In genomic region chr11:9858822-9859221, GRCh38 we compare ENCODE assay signal across 11 cellular contexts.
DNase-seq lines count a peak whose midpoint lies in the region; ATAC-seq and TF ChIP-seq lines count a peak whose summit lies in the region.
"Had no signal": no experiment of that assay in that cellular context is flagged by ENCODE, and none has a peak within 500 bp of the region (broad histone marks: within the 10 kb centered on the region; RNA-seq: fewer than 3 reads in every experiment).

No MANE protein-coding gene starts in this region.

- no peaks in the 10 kb centered on the region for H4K20me1 ChIP-seq in OCI-LY1 (ENCODE audit: insufficient read depth, low read length)
- H4K20me1 ChIP-seq in smooth muscle cell (ENCODE audit: low read depth), result no peaks in the 10 kb centered on the region

- TF ChIP-seq CTCF in OCI-LY1 (IDR thresholded peaks at IDR 0.05; ENCODE audit: low read length) (no peak), brain microvascular endothelial cell (IDR thresholded peaks at IDR 0.05; ENCODE audit: low read depth, low read length, missing control alignments) (no peak), smooth muscle cell (IDR thresholded peaks at IDR 0.05; ENCODE audit: borderline replicate concordance, insufficient read depth, poor library complexity, severe bottlenecking) (no peak), lower leg skin (IDR thresholded peaks at IDR 0.05) (no peak)

- peaks cover 41% of the 10 kb centered on the region for H3K4me1 Mint-ChIP-seq in activated T-cell treated with anti-CD3 and anti-CD28 coated beads, Interleukin-2, amount 50 U/mL, for 72 hours (ENCODE audit: low read depth)
- H3K4me1 Mint-ChIP-seq in immature natural killer cell, result peaks cover 3 to 9% of the 10 kb centered on the region in 2 donors

- H3K36me3 Mint-ChIP-seq in activated T-cell treated with anti-CD3 and anti-CD28 coated beads, Interleukin-2, amount 50 U/mL, for 72 hours (ENCODE audit: insufficient read depth in 2 of 2), result no peaks in the 10 kb centered on the region
- H3K36me3 Mint-ChIP-seq in immature natural killer cell, result peaks cover 0 to 4% (median 0%) of the 10 kb centered on the region in 3 donors

- no peak for TF ChIP-seq POLR2A in lower leg skin (IDR thresholded peaks at IDR 0.05)

- in situ Hi-C loops in brain microvascular endothelial cell (cut with HindIII; ENCODE audit: low pct_ligation_motif_present, low sequenced_read_pairs), result no loop called here

- peak overlapping the region; percentile 44 for H3K4me2 ChIP-seq in OCI-LY1 (ENCODE audit: low read length)
- peak overlapping the region; percentile 42 for H3K4me2 ChIP-seq in smooth muscle cell

- H3K36me3 ChIP-seq in OCI-LY1 (ENCODE audit: insufficient read depth, low read length), result no peaks in the 10 kb centered on the region
- no peaks in the 10 kb centered on the region for H3K36me3 ChIP-seq in brain microvascular endothelial cell (replicated peaks)
- no peaks in the 10 kb centered on the region for H3K36me3 ChIP-seq in smooth muscle cell (ENCODE audit: low read depth)

- intact Hi-C loops in lower leg skin (cut with DNase I; ENCODE audit: low total_unique reads), result no loop called here

- peak overlapping the region; percentile 60 to 75 for H3K4me3 Mint-ChIP-seq in activated T-cell treated with anti-CD3 and anti-CD28 coated beads, Interleukin-2, amount 50 U/mL, for 72 hours
- H3K4me3 Mint-ChIP-seq in immature natural killer cell, result no peak overlapping the region

- ATAC-seq in activated T-cell treated with anti-CD3 and anti-CD28 coated beads, Interleukin-2, amount 50 U/mL, for 72 hours (replicated peaks in 1 of 2), result no peak
- ATAC-seq: left cardiac atrium had no signal

- DNase-seq in activated T-cell treated with anti-CD3 and anti-CD28 coated beads, Interleukin-2, amount 50 U/mL, for 72 hours, result no peak
- no peak for DNase-seq in activated T-cell treated with anti-CD3 and anti-CD28 coated beads, Interleukin-2, amount 50 U/mL, for 48 hours
- DNase-seq in brain microvascular endothelial cell (no peak), smooth muscle cell (lab: John Stamatoyannopoulos, UW; ENCODE audit: unreplicated experiment) (no peak), immature natural killer cell (no peak), lower leg skin (ENCODE audit: low spot score in 2 of 2) (no peak), SK-N-DZ (ENCODE audit: low spot score) (no peak)
- DNase-seq: activated CD4-positive, alpha-beta T cell treated with anti-CD3 and anti-CD28 coated beads, Interleukin-2, amount 50 U/mL, for 4 hours; left cardiac atrium; NCI-H2029 had no signal

- H3K4me1 ChIP-seq in OCI-LY1 (ENCODE audit: insufficient read depth, low read length, severe bottlenecking) (peaks cover 42% of the 10 kb centered on the region), smooth muscle cell (ENCODE audit: low read depth) (peaks cover 23% of the 10 kb centered on the region)

- H3K27ac ChIP-seq in OCI-LY1 (ENCODE audit: low read depth, low read length, poor library complexity, severe bottlenecking), result peak overlapping the region; percentile 28
- peak overlapping the region; percentile 77 for H3K27ac ChIP-seq in brain microvascular endothelial cell
- peak overlapping the region; percentile 39 for H3K27ac ChIP-seq in smooth muscle cell (ENCODE audit: low read depth)

- H2AFZ ChIP-seq in OCI-LY1 (ENCODE audit: low read length), result no peak overlapping the region
- H2AFZ ChIP-seq in smooth muscle cell (ENCODE audit: low read depth), result no peak overlapping the region

- H3K79me2 ChIP-seq in OCI-LY1 (ENCODE audit: insufficient read depth, low read length) (no peaks in the 10 kb centered on the region), smooth muscle cell (ENCODE audit: low read depth) (no peaks in the 10 kb centered on the region)

- H3K27me3 Mint-ChIP-seq in activated T-cell treated with anti-CD3 and anti-CD28 coated beads, Interleukin-2, amount 50 U/mL, for 72 hours (ENCODE audit: low read depth), result no peaks in the 10 kb centered on the region
- no peaks in the 10 kb centered on the region for H3K27me3 Mint-ChIP-seq in immature natural killer cell (ENCODE audit: low read depth in 3 of 3)

- peak overlapping the region; percentile 34 for H3K27ac Mint-ChIP-seq in activated T-cell treated with anti-CD3 and anti-CD28 coated beads, Interleukin-2, amount 50 U/mL, for 72 hours
- H3K27ac Mint-ChIP-seq in immature natural killer cell, result no peak overlapping the region

- H3F3A ChIP-seq in OCI-LY1 (ENCODE audit: insufficient read depth, low read length) (no peaks in the 10 kb centered on the region), smooth muscle cell (ENCODE audit: low read depth) (peaks cover 18% of the 10 kb centered on the region)

- H3K4me3 ChIP-seq in OCI-LY1 (ENCODE audit: low read depth, low read length, poor library complexity, severe bottlenecking), result no peak overlapping the region
- no peak overlapping the region for H3K4me3 ChIP-seq in brain microvascular endothelial cell (ENCODE audit: low read depth, low read length)
- H3K4me3 ChIP-seq in smooth muscle cell, result no peak overlapping the region
- H3K4me3 ChIP-seq in lower leg skin (ENCODE audit: low read depth, poor library complexity, severe bottlenecking), result no peak overlapping the region

- no peaks in the 10 kb centered on the region for H3K9me3 Mint-ChIP-seq in activated T-cell treated with anti-CD3 and anti-CD28 coated beads, Interleukin-2, amount 50 U/mL, for 72 hours
- no peaks in the 10 kb centered on the region for H3K9me3 Mint-ChIP-seq in immature natural killer cell

- H3K9me3 ChIP-seq in OCI-LY1 (ENCODE audit: low read length), result no peaks in the 10 kb centered on the region
- H3K9me3 ChIP-seq in smooth muscle cell (replicated peaks; ENCODE audit: low read depth), result no peaks in the 10 kb centered on the region

- WGBS in smooth muscle cell (ENCODE audit: low lambda C conversion rate), result 8% methylated on average over 2 of the region's 2 CpGs
- WGBS in lower leg skin, 2 donors, result 66 to 73% methylated on average over 2 of the region's 2 CpGs

- no peaks in the 10 kb centered on the region for H3K27me3 ChIP-seq in OCI-LY1 (ENCODE audit: insufficient read depth, low read length)
- H3K27me3 ChIP-seq in brain microvascular endothelial cell (replicated peaks), result no peaks in the 10 kb centered on the region
- no peaks in the 10 kb centered on the region for H3K27me3 ChIP-seq in smooth muscle cell (ENCODE audit: low read depth)

- H3K9me2 ChIP-seq in OCI-LY1 (ENCODE audit: low read depth, low read length), result no peaks in the 10 kb centered on the region

- H3K9ac ChIP-seq in OCI-LY1 (ENCODE audit: low read length), result peak overlapping the region; percentile 21; the same call in 1 of the 2 replicates
- peak overlapping the region; percentile 1 for H3K9ac ChIP-seq in smooth muscle cell (ENCODE audit: low read depth)

Comparison
In these comparisons a context has a peak if more than half of its experiments do, and no peak if none do; other contexts are left out.
1. H3K4me3 Mint-ChIP-seq: peak in activated T-cell treated with anti-CD3 and anti-CD28 coated beads, Interleukin-2, amount 50 U/mL, for 72 hours (2 of 2); none in immature natural killer cell (0 of 5).
2. Peak in every context shown above with its lines, with median percentiles within 50 percentile points of each other: H3K27ac ChIP-seq.